In genomic region chr11:13315517-13316432, GRCh38 we compare ENCODE assay signal across 12 cellular contexts. TPM values are rescaled to one million over a fixed set of nuclear protein-coding genes. Genes with fewer than 3 reads are reported as not detected.
DNase-seq lines count a peak whose midpoint lies in the region; ATAC-seq and TF ChIP-seq lines count a peak whose summit lies in the region.
"Had no signal": no experiment of that assay in that cellular context is flagged by ENCODE, and none has a peak within 500 bp of the region (broad histone marks: within the 10 kb centered on the region; RNA-seq: fewer than 3 reads in every experiment).

No MANE protein-coding gene starts in this region.

- WGBS in tibial nerve, 2 donors: 90 to 94% methylated on average over 11 of the region's 11 CpGs

- H3K4me3 ChIP-seq in PC-3 (ENCODE audit: low read length): no peak overlapping the region
- H3K4me3 ChIP-seq in tibial nerve: no peak overlapping the region
- H3K4me3 ChIP-seq: prostate gland had no signal

- no peaks in the 10 kb centered on the region for H3K79me2 ChIP-seq in PC-3 (ENCODE audit: low read length)

- peak overlapping the region; percentile 33 for H3K27ac Mint-ChIP-seq in activated naive CD4-positive, alpha-beta T cell treated with anti-CD3 and anti-CD28 coated beads, Interleukin-2, amount 10 ng/mL, durations not matched to agents 7 days and 5 days

- H3F3A ChIP-seq in PC-3 (ENCODE audit: low read length, unreplicated experiment): no peaks in the 10 kb centered on the region

- H4K20me1 ChIP-seq in PC-3 (ENCODE audit: low read length): no peaks in the 10 kb centered on the region

- no peak for TF ChIP-seq EP300 in tibial nerve (IDR thresholded peaks at IDR 0.05)

- 0 out of 2 replicates have a peak overlapping the region, but pooled peaks have one; percentile 37 for H3K4me2 ChIP-seq in PC-3 (ENCODE audit: low read length)

- H3K4me1 ChIP-seq in PC-3 (ENCODE audit: insufficient read depth, low read length): peaks cover 12% of the 10 kb centered on the region
- H3K4me1 ChIP-seq in tibial nerve: peaks cover 0 to 70% (median 31%) of the 10 kb centered on the region in 4 donors
- H3K4me1 ChIP-seq: prostate gland had no signal

- TF ChIP-seq CTCF in PC-3 (conservative IDR thresholded peaks at IDR 0.05; ENCODE audit: low read depth, low read length): no peak
- no peak for TF ChIP-seq CTCF in tibial nerve (IDR thresholded peaks at IDR 0.05)

- H3K36me3 ChIP-seq in PC-3 (ENCODE audit: low read depth, low read length) (no peaks in the 10 kb centered on the region), tibial nerve (peaks cover 0 to 7% (median 0%) of the 10 kb centered on the region in 3 donors)
- H3K36me3 ChIP-seq: prostate gland had no signal

- BruUV-seq in PC-3 (replicated peaks; lab: Mats Ljungman, UMichigan): no TSS peak

- no peak for TF ChIP-seq POLR2A in tibial nerve (IDR thresholded peaks at IDR 0.05)

- no peak for DNase-seq in activated naive CD4-positive, alpha-beta T cell treated with anti-CD3 and anti-CD28 coated beads, Interleukin-2, amount 10 ng/mL, durations not matched to agents 7 days and 5 days
- no peak for DNase-seq in activated naive CD4-positive, alpha-beta T cell treated with anti-CD3 and anti-CD28 coated beads, Interleukin-2, amount 50 U/mL, for 16 hours
- DNase-seq in PC-3 (no peak), left ventricle myocardium superior (no peak), tibial nerve (ENCODE audit: low spot score in 2 of 2) (no peak), midbrain (lab: John Stamatoyannopoulos, UW) (no peak), Ammon's horn (ENCODE audit: low spot score) (no peak), NCI-H510A (lab: John Stamatoyannopoulos, UW) (no peak)
- DNase-seq: activated CD4-positive, CD25-positive, alpha-beta regulatory T cell treated with anti-CD3 and anti-CD28 coated beads, Interleukin-2, amount 50 U/mL, for 72 hours; kidney had no signal

- H3K9me3 Mint-ChIP-seq in activated naive CD4-positive, alpha-beta T cell treated with anti-CD3 and anti-CD28 coated beads, Interleukin-2, amount 10 ng/mL, durations not matched to agents 7 days and 5 days: no peaks in the 10 kb centered on the region

- no peaks in the 10 kb centered on the region for H3K27me3 Mint-ChIP-seq in activated naive CD4-positive, alpha-beta T cell treated with anti-CD3 and anti-CD28 coated beads, Interleukin-2, amount 10 ng/mL, durations not matched to agents 7 days and 5 days

- H3K9me2 ChIP-seq in PC-3 (replicated peaks; ENCODE audit: low read length): no peaks in the 10 kb centered on the region

- H3K4me1 Mint-ChIP-seq in activated naive CD4-positive, alpha-beta T cell treated with anti-CD3 and anti-CD28 coated beads, Interleukin-2, amount 10 ng/mL, durations not matched to agents 7 days and 5 days: peaks cover 31% of the 10 kb centered on the region

- POLR2A ChIA-PET in PC-3 (lab: Charles Lee; ENCODE audit: unreplicated experiment): no interaction called here

- H3K27me3 ChIP-seq in PC-3 (ENCODE audit: low read length) (no peaks in the 10 kb centered on the region), tibial nerve (no peaks in the 10 kb centered on the region)

- no peak overlapping the region for H2AFZ ChIP-seq in PC-3 (ENCODE audit: low read length)

- no peak overlapping the region for H3K4me3 Mint-ChIP-seq in activated naive CD4-positive, alpha-beta T cell treated with anti-CD3 and anti-CD28 coated beads, Interleukin-2, amount 10 ng/mL, durations not matched to agents 7 days and 5 days

- H3K27ac ChIP-seq in PC-3 (ENCODE audit: low read length): peak overlapping the region; percentile 3; the same call in 1 of the 2 replicates
- peak overlapping the region in 3 of 4 donors; percentile 30 to 67 (median 32) for H3K27ac ChIP-seq in tibial nerve
- H3K27ac ChIP-seq: prostate gland had no signal

- ATAC-seq in PC-3: no peak; the same call in 1 of the 2 replicates
- peak; percentile 13 for ATAC-seq in left ventricle myocardium superior

- CTCF ChIA-PET in activated naive CD4-positive, alpha-beta T cell treated with anti-CD3 and anti-CD28 coated beads, Interleukin-2, amount 10 ng/mL, durations not matched to agents 7 days and 5 days (lab: Charles Lee): interaction anchor here (1.1 to 2.2 kb wide), 2 partner anchors 13 to 19 kb away, joined by 3 to 8 read pairs; no protein-coding TSS in a partner anchor
- CTCF ChIA-PET in PC-3 (lab: Charles Lee): interaction anchor here (0.6 kb wide), 3 partner anchors 19 to 132 kb away, joined by 3 read pairs; no protein-coding TSS in a partner anchor

- no peak overlapping the region for H3K9ac ChIP-seq in PC-3 (ENCODE audit: low read length)

- peaks cover 22% of the 10 kb centered on the region for H3K36me3 Mint-ChIP-seq in activated naive CD4-positive, alpha-beta T cell treated with anti-CD3 and anti-CD28 coated beads, Interleukin-2, amount 10 ng/mL, durations not matched to agents 7 days and 5 days

- intact Hi-C loops in PC-3 (cut with micrococcal nuclease): no loop called here
- intact Hi-C loops in left ventricle myocardium superior (cut with micrococcal nuclease): no loop called here

- no peaks in the 10 kb centered on the region for H3K9me3 ChIP-seq in PC-3 (ENCODE audit: low read length)
- no peaks in the 10 kb centered on the region for H3K9me3 ChIP-seq in tibial nerve
- H3K9me3 ChIP-seq: prostate gland had no signal

RNA-seq across cellular contexts. Expression of gene BMAL1, which starts 38.2 kb away (rescaled TPM):
- 4.7 and 10.9 TPM in 2 replicates for total RNA-seq in PC-3 (2014; rRNA removed)
- total RNA-seq in left ventricle myocardium superior: 4.6 TPM
- 10 to 100 TPM; 34.5 to 61.2 (median 58.0) TPM for total RNA-seq in tibial nerve
- total RNA-seq: OCI-LY7 had no signal
